8 cellular contexts compared by ENCODE assay signal in genomic region chr16:66830422-66831404, GRCh38. TPM values are rescaled to one million over a fixed set of nuclear protein-coding genes. Genes with fewer than 3 reads are reported as not detected.
DNase-seq lines count a peak whose midpoint lies in the region; ATAC-seq and TF ChIP-seq lines count a peak whose summit lies in the region.

Gene NAE1, minus strand, starts transcription at chr16:66830976. Its CDS starts 77 bp downstream, at chr16:66830899.

- H3K36me3 ChIP-seq in BE2C (peaks cover 18% of the 10 kb centered on the region), colonic mucosa (no peaks in the 10 kb centered on the region)

- H3K27me3 ChIP-seq in BE2C (no peaks in the 10 kb centered on the region), colonic mucosa (no peaks in the 10 kb centered on the region)

- TF ChIP-seq CTCF in BE2C (IDR thresholded peaks at IDR 0.05; ENCODE audit: low read depth, low read length) (peak; percentile 88), colonic mucosa (IDR thresholded peaks at IDR 0.05) (peak; percentile 99)

- peak; percentile 93 for ATAC-seq in HG03439 (IDR thresholded peaks at IDR 0.05; ENCODE audit: unreplicated experiment)

- H3K9ac ChIP-seq in colonic mucosa (ENCODE audit: low read depth in 2 of 2, low read length in 2 of 2): peak within 1 kb of the TSS; percentile 76 to 84

- DNase-seq in BE2C: peak; percentile 93
- peak; percentile 50 for DNase-seq in NCI-H510A (lab: John Stamatoyannopoulos, UW)
- peak; percentile 85 to 86 for DNase-seq in activated CD4-positive, alpha-beta T cell treated with anti-CD3 and anti-CD28 coated beads for 4 hours
- peak; percentile 88 for DNase-seq in colonic mucosa
- DNase-seq in left kidney (ENCODE audit: low read depth, low spot score): peak; percentile 96
- peak; percentile 89 to 92 for DNase-seq in stimulated activated CD4-positive, alpha-beta T cell treated with anti-CD3 and anti-CD28 coated beads, Interleukin-2, amount 100 ng/mL, for 24 hours

- intact Hi-C loops in colonic mucosa (cut with DNase I): no loop called here

- H3K27ac ChIP-seq in colonic mucosa: peak within 1 kb of the TSS; percentile 84

- H3K4me3 ChIP-seq in BE2C (ENCODE audit: low read depth, low read length): peak within 1 kb of the TSS; percentile 85
- peak within 1 kb of the TSS; percentile 89 for H3K4me3 ChIP-seq in colonic mucosa

- H3K4me1 ChIP-seq in BE2C: peaks cover 3% of the 10 kb centered on the region
- H3K4me1 ChIP-seq in colonic mucosa: peaks cover 8% of the 10 kb centered on the region

- H3K9me3 ChIP-seq in BE2C (no peaks in the 10 kb centered on the region), colonic mucosa (no peaks in the 10 kb centered on the region)

- peak; percentile 91 for TF ChIP-seq POLR2A in GM19193 (IDR thresholded peaks at IDR 0.05; ENCODE audit: extremely low read depth, insufficient read depth, insufficient read length)

RNA-seq across cellular contexts. Expression of gene NAE1, which starts in this region (rescaled TPM):
- polyA plus RNA-seq in BE2C (2012; ENCODE audit: insufficient read depth, insufficient read length, low read depth): 39.2 TPM
- total RNA-seq in colonic mucosa: 10 to 100 TPM; 42.2 to 62.0 TPM

Comparison
In these comparisons a context has a peak if more than half of its experiments do, and no peak if none do; other contexts are left out.
1. Peak in every context shown above with its lines: DNase-seq, ATAC-seq, H3K4me3 ChIP-seq and H3K27ac ChIP-seq.